ENCODE assay signal across 1 cellular context in the genomic region with DNA sequence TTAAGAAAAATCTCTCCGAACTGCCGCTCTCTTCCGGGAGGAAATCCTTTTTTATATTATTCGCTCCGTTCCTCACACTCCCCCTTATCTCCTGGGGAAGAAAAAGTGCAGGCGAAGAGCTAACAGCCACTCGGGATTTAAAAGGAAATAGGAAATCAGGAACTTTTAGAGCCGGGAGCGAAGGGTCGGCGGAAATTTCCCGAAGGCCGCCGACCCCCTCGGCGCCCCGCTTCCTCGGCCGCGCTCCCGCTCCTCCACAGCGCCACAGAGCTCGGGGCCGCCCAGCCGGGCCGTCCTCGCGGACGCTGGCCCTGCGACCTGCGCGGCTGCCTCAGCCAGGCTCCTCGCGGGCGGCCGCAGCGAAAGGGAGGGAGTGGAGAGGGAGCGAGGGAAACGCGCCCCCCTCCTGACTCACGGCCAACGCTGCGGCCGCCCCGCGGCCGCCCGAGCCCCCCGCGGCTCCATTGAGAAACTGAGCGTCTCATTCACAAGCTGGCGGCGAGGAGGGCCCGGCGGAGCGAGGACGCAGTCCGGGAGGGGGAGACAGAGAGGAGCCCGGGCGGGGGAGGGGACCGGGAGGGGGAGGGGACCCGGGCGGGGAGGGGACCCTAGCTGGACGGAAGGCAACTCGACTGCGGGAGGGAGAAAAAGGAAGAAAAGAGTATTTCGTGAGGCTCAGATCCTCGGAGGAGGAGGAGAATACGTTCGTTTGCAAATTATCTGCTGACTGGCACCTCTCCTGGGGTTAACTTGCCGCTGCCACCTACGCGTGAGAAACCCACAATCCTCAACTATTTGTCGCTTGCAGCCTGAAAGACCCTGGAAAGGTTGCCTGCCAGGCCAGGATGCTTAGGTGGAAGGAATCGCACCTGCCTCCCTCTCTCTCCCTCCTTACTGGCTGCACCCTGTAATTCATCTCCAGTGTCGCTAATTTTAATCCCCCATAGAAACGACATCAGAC.
TF ChIP-seq lines count a peak whose summit lies in the region.

A gene (minus strand): TSS at position 368 of the 961 bp plus-strand sequence. CDS start 539 bp downstream, outside the sequence.

TF ChIP-seq in SK-N-SH, 30 proteins besides CTCF, POLR2A, EP300 and RAD21 (continued from another document):
- TF ChIP-seq, protein P1, sequence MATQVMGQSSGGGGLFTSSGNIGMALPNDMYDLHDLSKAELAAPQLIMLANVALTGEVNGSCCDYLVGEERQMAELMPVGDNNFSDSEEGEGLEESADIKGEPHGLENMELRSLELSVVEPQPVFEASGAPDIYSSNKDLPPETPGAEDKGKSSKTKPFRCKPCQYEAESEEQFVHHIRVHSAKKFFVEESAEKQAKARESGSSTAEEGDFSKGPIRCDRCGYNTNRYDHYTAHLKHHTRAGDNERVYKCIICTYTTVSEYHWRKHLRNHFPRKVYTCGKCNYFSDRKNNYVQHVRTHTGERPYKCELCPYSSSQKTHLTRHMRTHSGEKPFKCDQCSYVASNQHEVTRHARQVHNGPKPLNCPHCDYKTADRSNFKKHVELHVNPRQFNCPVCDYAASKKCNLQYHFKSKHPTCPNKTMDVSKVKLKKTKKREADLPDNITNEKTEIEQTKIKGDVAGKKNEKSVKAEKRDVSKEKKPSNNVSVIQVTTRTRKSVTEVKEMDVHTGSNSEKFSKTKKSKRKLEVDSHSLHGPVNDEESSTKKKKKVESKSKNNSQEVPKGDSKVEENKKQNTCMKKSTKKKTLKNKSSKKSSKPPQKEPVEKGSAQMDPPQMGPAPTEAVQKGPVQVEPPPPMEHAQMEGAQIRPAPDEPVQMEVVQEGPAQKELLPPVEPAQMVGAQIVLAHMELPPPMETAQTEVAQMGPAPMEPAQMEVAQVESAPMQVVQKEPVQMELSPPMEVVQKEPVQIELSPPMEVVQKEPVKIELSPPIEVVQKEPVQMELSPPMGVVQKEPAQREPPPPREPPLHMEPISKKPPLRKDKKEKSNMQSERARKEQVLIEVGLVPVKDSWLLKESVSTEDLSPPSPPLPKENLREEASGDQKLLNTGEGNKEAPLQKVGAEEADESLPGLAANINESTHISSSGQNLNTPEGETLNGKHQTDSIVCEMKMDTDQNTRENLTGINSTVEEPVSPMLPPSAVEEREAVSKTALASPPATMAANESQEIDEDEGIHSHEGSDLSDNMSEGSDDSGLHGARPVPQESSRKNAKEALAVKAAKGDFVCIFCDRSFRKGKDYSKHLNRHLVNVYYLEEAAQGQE (IDR thresholded peaks at IDR 0.05; ENCODE audit: low read depth, low read length), result 0 out of 2 replicates have a peak, but pooled peaks have one; percentile 25
- TF ChIP-seq NFIC (IDR thresholded peaks at IDR 0.05; ENCODE audit: borderline replicate concordance), result 0 out of 2 replicates have a peak, but pooled peaks have one; percentile 32
- no peak for TF ChIP-seq RXRA (IDR thresholded peaks at IDR 0.05; ENCODE audit: borderline replicate concordance, low read depth)
- TF ChIP-seq MEF2A (IDR thresholded peaks at IDR 0.05; ENCODE audit: borderline replicate concordance, low read depth), result no peak
- TF ChIP-seq NRF1 (IDR thresholded peaks at IDR 0.05; ENCODE audit: low read depth, low read length), result 0 out of 2 replicates have a peak, but pooled peaks have one; percentile 18
